27 cellular contexts compared by ENCODE assay signal in genomic region chr2:39266906-39267434, GRCh38. TPM values are rescaled to one million over a fixed set of nuclear protein-coding genes. Genes with fewer than 3 reads are reported as not detected.
A peak's percentile ranks its signal among the peaks of the same experiment; 100 is the strongest.
DNase-seq lines count a peak whose midpoint lies in the region; ATAC-seq, FAIRE-seq and TF ChIP-seq lines count a peak whose summit lies in the region.
"Had no signal": no experiment of that assay in that cellular context is flagged by ENCODE, and none has a peak within 500 bp of the region (broad histone marks: within the 10 kb centered on the region; RNA-seq: fewer than 3 reads in every experiment).

No MANE protein-coding gene starts in this region.

- ATAC-seq in A549 = no peak
- ATAC-seq: Panc1 had no signal

- no peaks in the 10 kb centered on the region for H3K9me2 ChIP-seq in OCI-LY7 (ENCODE audit: insufficient read depth, low read length)

- H3K9me3 ChIP-seq in A549 (no peaks in the 10 kb centered on the region), OCI-LY7 (ENCODE audit: low read length) (no peaks in the 10 kb centered on the region)
- H3K9me3 ChIP-seq: HAP-1, mucosa of descending colon, suprapubic skin, upper lobe of left lung had no signal

- CTCF ChIA-PET in A549 (lab: Yijun Ruan, JAX) = interaction anchor here (1.3 kb wide), 1 partner anchor 39 kb away, joined by 3 read pairs; no protein-coding TSS in a partner anchor
- CTCF ChIA-PET in OCI-LY7 (lab: Charles Lee; ENCODE audit: unreplicated experiment) = interaction anchor here (1.0 kb wide), 1 partner anchor 511 kb away, joined by 3 read pairs; no protein-coding TSS in a partner anchor

- intact Hi-C loops in OCI-LY7 (cut with micrococcal nuclease; ENCODE audit: unreplicated experiment) = no loop called here

- TF ChIP-seq EP300 in A549 (IDR thresholded peaks at IDR 0.05) = no peak

- H3K79me2 ChIP-seq in OCI-LY7 (ENCODE audit: insufficient read depth, low read depth, low read length) = no peaks in the 10 kb centered on the region

- H3K36me3 ChIP-seq in OCI-LY7 (ENCODE audit: insufficient read depth, low read length) = peaks cover 18% of the 10 kb centered on the region

- H3K27ac ChIP-seq in A549 (no peak overlapping the region), OCI-LY7 (ENCODE audit: low read depth, low read length, poor library complexity, severe bottlenecking) (peak overlapping the region; percentile 77)
- H3K27ac ChIP-seq: suprapubic skin, upper lobe of left lung had no signal

- no TSS peak for BruUV-seq in OCI-LY7 (replicated peaks; lab: Mats Ljungman, UMichigan)

- DNase-seq in A549 (ENCODE audit: low read depth in 1 of 2, low spot score in 1 of 2) (no peak), EH (ENCODE audit: low read depth) (peak; percentile 4), OCI-LY7 (ENCODE audit: low spot score) (no peak), fibroblast of mammary gland (ENCODE audit: low read depth) (peak; percentile 32), NCI-H2227 treated with DMSO at 0.1 percent for 48 hours (lab: John Stamatoyannopoulos, UW) (no peak), dermis blood vessel endothelial cell (no peak)
- no peak for DNase-seq in effector CD4-positive, alpha-beta T cell
- DNase-seq in activated CD4-positive, alpha-beta T cell treated with anti-CD3 and anti-CD28 coated beads, Interleukin-2, amount 50 U/mL, for 48 hours = no peak
- DNase-seq: activated CD4-positive, alpha-beta T cell treated with anti-CD3 and anti-CD28 coated beads for 4 hours; activated effector memory CD4-positive, alpha-beta T cell treated with anti-CD3 and anti-CD28 coated beads, Interleukin-2, amount 50 U/mL, for 16 hours; anterior cingulate cortex; C1 segment of cervical spinal cord; COR-L47; DMS79; GF-D8; hippocampal formation; mucosa of descending colon; NCI-H1092 treated with DMSO at 0.1 percent for 48 hours; NCI-H187; NCI-H2171 treated with DMSO at 0.1 percent for 48 hours; NCI-H526 treated with DMSO at 0.1 percent for 48 hours; nephron progenitor cell; SHP77 treated with DMSO at 0.1 percent for 48 hours; upper lobe of left lung had no signal

- no peak for TF ChIP-seq RAD21 in A549 (conservative IDR thresholded peaks at IDR 0.05 in 1 of 2, IDR thresholded peaks at IDR 0.05 in 1 of 2)

- 87% methylated on average over 3 of the region's 3 CpGs for WGBS in A549 (ENCODE audit: missing lambda C conversion rate)

- H2AFZ ChIP-seq in OCI-LY7 (ENCODE audit: low read length) = no peak overlapping the region

- no peak for TF ChIP-seq CTCF in A549 (IDR thresholded peaks at IDR 0.05)
- TF ChIP-seq CTCF in OCI-LY7 (conservative IDR thresholded peaks at IDR 0.05; ENCODE audit: low read length) = no peak
- TF ChIP-seq CTCF in fibroblast of mammary gland (conservative IDR thresholded peaks at IDR 0.05; ENCODE audit: control insufficient read depth, insufficient read depth, low read depth, low read length) = no peak

- no peak for TF ChIP-seq POLR2A in A549 (IDR thresholded peaks at IDR 0.05; ENCODE audit: low read length)

- no peak for FAIRE-seq in A549 (lab: Jason Lieb, UNC)

- POLR2A ChIA-PET in A549 (lab: Yijun Ruan, JAX) = no interaction called here
- POLR2A ChIA-PET in OCI-LY7 (lab: Charles Lee) = interaction anchor here (0.7 to 1.2 kb wide), 3 partner anchors 14 to 527 kb away, joined by 3 to 7 read pairs (median 5); no protein-coding TSS in a partner anchor

- no peaks in the 10 kb centered on the region for H3K4me1 ChIP-seq in A549
- H3K4me1 ChIP-seq in OCI-LY7 (ENCODE audit: insufficient read depth, low read length, poor library complexity, severe bottlenecking) = peaks cover 33% of the 10 kb centered on the region
- H3K4me1 ChIP-seq: suprapubic skin, upper lobe of left lung had no signal

- no peak overlapping the region for H3K4me3 ChIP-seq in A549
- no peak overlapping the region for H3K4me3 ChIP-seq in OCI-LY7 (ENCODE audit: low read depth, low read length, poor library complexity, severe bottlenecking)
- H3K4me3 ChIP-seq in fibroblast of mammary gland (ENCODE audit: control insufficient read depth, low read depth, low read length) = no peak overlapping the region
- H3K4me3 ChIP-seq: HAP-1, mucosa of descending colon, suprapubic skin, upper lobe of left lung had no signal

- H4K20me1 ChIP-seq in OCI-LY7 (ENCODE audit: insufficient read depth, low read length) = no peaks in the 10 kb centered on the region

- H3K4me2 ChIP-seq in A549 = no peak overlapping the region
- H3K4me2 ChIP-seq in OCI-LY7 (ENCODE audit: low read length) = no peak overlapping the region

TF ChIP-seq in A549, 52 proteins besides CTCF, POLR2A, EP300 and RAD21:
- peak; percentile 55 for TF ChIP-seq MAFK (IDR thresholded peaks at IDR 0.05; ENCODE audit: partially characterized antibody)
- no peak for TF ChIP-seq RARB (CRISPR knock-in tag; IDR thresholded peaks at IDR 0.05)
TF ChIP-seq in A549: peak in this region for 1.

RNA-seq across cellular contexts. Expression of gene CDKL4, which starts 23.2 kb away (rescaled TPM):
- polyA plus RNA-seq in A549 (2011; rRNA removed) (0.06 TPM in 1 of 2 replicates, not detected in the other), A549 (2017; fragmentation: RNase III; extraction: RNeasy Plus Mini Kit Qiagen cat#74134 plus additional on column Dnase treatment) (not detected in 3 replicates)
- not detected in 2 replicates for polyA plus RNA-seq in A549 (2012; cell fraction: cytosol; rRNA removed)
- polyA plus RNA-seq in A549 (2012; cell fraction: nucleus; rRNA removed) = not detected in 2 replicates
- 0.91 TPM in 1 of 2 replicates, not detected in the other for polyA minus RNA-seq in A549 (2011; rRNA and poly(A)+ RNA removed)
- not detected in 2 replicates for total RNA-seq in OCI-LY7 (2014; rRNA removed; shearing (Covaris generic))
- total RNA-seq in OCI-LY7 (2022) (not detected in 2 replicates), dermis blood vessel endothelial cell (0.51 and 0.98 TPM in 2 replicates)

Comparison
In these comparisons a context has a peak if more than half of its experiments do, and no peak if none do; other contexts are left out.
1. DNase-seq: peak in EH (single experiment) and fibroblast of mammary gland (single experiment); none in A549 (0 of 2), OCI-LY7 (single experiment), NCI-H2227 treated with DMSO at 0.1 percent for 48 hours (single experiment), effector CD4-positive, alpha-beta T cell (single experiment), activated CD4-positive, alpha-beta T cell treated with anti-CD3 and anti-CD28 coated beads, Interleukin-2, amount 50 U/mL, for 48 hours (0 of 2) and dermis blood vessel endothelial cell (single experiment).